6 cellular contexts compared by ENCODE assay signal in genomic region chr1:1001057-1001630, GRCh38. TPM values are rescaled to one million over a fixed set of nuclear protein-coding genes. Genes with fewer than 3 reads are reported as not detected.
DNase-seq lines count a peak whose midpoint lies in the region; ATAC-seq and TF ChIP-seq lines count a peak whose summit lies in the region.

No MANE protein-coding gene starts in this region.

- 2% methylated on average over 36 of the region's 36 CpGs for WGBS in sigmoid colon, 2 donors

- H3K4me3 ChIP-seq in Jurkat, Clone E6-1 (ENCODE audit: low read length), result peak overlapping the region; percentile 58
- H3K4me3 ChIP-seq in duodenal mucosa (ENCODE audit: low read depth in 1 of 2, low read length in 2 of 2) (peak overlapping the region; percentile 61 to 62), sigmoid colon (peak overlapping the region; percentile 58 to 92 (median 60))

- no peak for ATAC-seq in HG02885 (IDR thresholded peaks at IDR 0.05; ENCODE audit: poor library complexity, unreplicated experiment)
- no peak for ATAC-seq in HG03565 (IDR thresholded peaks at IDR 0.05; ENCODE audit: unreplicated experiment)

- H3K9ac ChIP-seq in duodenal mucosa (ENCODE audit: low read depth in 1 of 2, low read length in 2 of 2), result peak overlapping the region in 1 of 2 donors; percentile 54

- H3K27ac ChIP-seq in duodenal mucosa (ENCODE audit: low read depth, low read length), result no peak overlapping the region
- H3K27ac ChIP-seq in sigmoid colon, result peak overlapping the region; percentile 89 to 98 (median 96)

- H3K36me3 ChIP-seq in duodenal mucosa (ENCODE audit: control insufficient read depth in 1 of 2, insufficient read depth in 2 of 2, low read length in 2 of 2) (no peaks in the 10 kb centered on the region), sigmoid colon (no peaks in the 10 kb centered on the region)

- TF ChIP-seq EP300 in sigmoid colon (IDR thresholded peaks at IDR 0.05), result no peak

- TF ChIP-seq CTCF in sigmoid colon (IDR thresholded peaks at IDR 0.05), result no peak

- no peaks in the 10 kb centered on the region for H3K9me3 ChIP-seq in duodenal mucosa (ENCODE audit: control insufficient read depth in 1 of 2, low read length in 2 of 2)
- no peaks in the 10 kb centered on the region for H3K9me3 ChIP-seq in sigmoid colon

- DNase-seq in Jurkat, Clone E6-1 (ENCODE audit: low read depth, low spot score), result no peak
- DNase-seq in sigmoid colon, result peak; percentile 73
- no peak for DNase-seq in Kasumi-1 (lab: John Stamatoyannopoulos, UW)

- H3K4me1 ChIP-seq in duodenal mucosa (ENCODE audit: control insufficient read depth in 1 of 2, insufficient read depth in 2 of 2, low read length in 2 of 2) (peaks cover 18 to 24% of the 10 kb centered on the region in 2 donors), sigmoid colon (peaks cover 0 to 56% (median 47%) of the 10 kb centered on the region in 4 donors)

- H3K27me3 ChIP-seq in duodenal mucosa (ENCODE audit: control insufficient read depth in 1 of 2, insufficient read depth in 2 of 2, low read length in 2 of 2) (peaks cover 35 to 57% of the 10 kb centered on the region in 2 donors), sigmoid colon (peaks cover 0 to 17% (median 5%) of the 10 kb centered on the region in 3 donors)

- TF ChIP-seq POLR2A in sigmoid colon (IDR thresholded peaks at IDR 0.05), result no peak

- intact Hi-C loops in sigmoid colon (cut with DNase I), result loop anchor here (1.0 kb wide), 1 partner anchor 42 kb away; the partner anchor contains the start of gene NOC2L

RNA-seq across cellular contexts. Expression of gene HES4, which starts 1.2 kb away (rescaled TPM):
- polyA plus RNA-seq in Jurkat, Clone E6-1 (2012; ENCODE audit: insufficient read depth, insufficient read length), result 141 TPM
- 10 to 100 TPM; 25.0 to 65.1 (median 27.9) TPM for total RNA-seq in sigmoid colon
- 10 to 100 TPM in 1 of 3 donors, 1 to 10 TPM in 2; 1.2 to 15.7 (median 4.6) TPM for polyA plus RNA-seq in sigmoid colon

RNA-seq across cellular contexts. Expression of gene ISG15, which starts 12.2 kb away (rescaled TPM):
- polyA plus RNA-seq in Jurkat, Clone E6-1 (2012; ENCODE audit: insufficient read depth, insufficient read length), result 112 TPM
- 10 to 100 TPM; 49.4 to 81.1 (median 68.8) TPM for total RNA-seq in sigmoid colon
- polyA plus RNA-seq in sigmoid colon, result 100 to 1,000 TPM in 2 of 3 donors, 10 to 100 TPM in 1; 78.7 to 357 (median 241) TPM

RNA-seq across cellular contexts. Expression of gene AGRN, which starts 18.8 kb away (rescaled TPM):
- polyA plus RNA-seq in Jurkat, Clone E6-1 (2012; ENCODE audit: insufficient read depth, insufficient read length), result 31.5 TPM
- 10 to 100 TPM in 2 of 4 donors, 1 to 10 TPM in 2; 3.9 to 23.3 (median 10.3) TPM for total RNA-seq in sigmoid colon
- polyA plus RNA-seq in sigmoid colon, result 10 to 100 TPM in 1 of 3 donors, 1 to 10 TPM in 2; 2.8 to 54.4 (median 3.0) TPM

RNA-seq across cellular contexts. Expression of gene PERM1, which starts 19.3 kb away (rescaled TPM):
- polyA plus RNA-seq in Jurkat, Clone E6-1 (2012; ENCODE audit: insufficient read depth, insufficient read length), result not detected
- total RNA-seq in sigmoid colon, result under 1 TPM in 1 of 4 donors, not detected in 3; under 0.01 TPM
- under 1 TPM in 2 of 3 donors, not detected in 1; 0.16 to 0.69 TPM for polyA plus RNA-seq in sigmoid colon

RNA-seq across cellular contexts. Expression of gene PLEKHN1, which starts 34.9 kb away (rescaled TPM):
- not detected for polyA plus RNA-seq in Jurkat, Clone E6-1 (2012; ENCODE audit: insufficient read depth, insufficient read length)
- not detected for total RNA-seq in sigmoid colon
- polyA plus RNA-seq in sigmoid colon, result 1 to 10 TPM in 1 of 3 donors, under 1 TPM in 1, not detected in 1; 0.46 to 1.5 TPM
